Comparison of ENCODE assay signal across 15 cellular contexts in genomic region chr5:119338326-119338957, GRCh38. TPM values are rescaled to one million over a fixed set of nuclear protein-coding genes. Genes with fewer than 3 reads are reported as not detected.
DNase-seq lines count a peak whose midpoint lies in the region; ATAC-seq and TF ChIP-seq lines count a peak whose summit lies in the region.
"Had no signal": no experiment of that assay in that cellular context is flagged by ENCODE, and none has a peak within 500 bp of the region (broad histone marks: within the 10 kb centered on the region; RNA-seq: fewer than 3 reads in every experiment).

No MANE protein-coding gene starts in this region.

- H3K79me1 ChIP-seq in mesenchymal stem cell (replicated peaks; ENCODE audit: low read length, poor library complexity, severe bottlenecking), result peaks cover 36% of the 10 kb centered on the region

- POLR2A ChIA-PET in WTC11 (lab: Charles Lee), result no interaction called here

- no peak overlapping the region for H3K27ac ChIP-seq in mesenchymal stem cell (ENCODE audit: low read length, poor library complexity, severe bottlenecking)
- H3K27ac ChIP-seq in SJCRH30, result no peak overlapping the region
- H3K27ac ChIP-seq: C4-2B, psoas muscle had no signal

- no peak overlapping the region for H3K4ac ChIP-seq in mesenchymal stem cell (ENCODE audit: low read depth in 1 of 2, low read length in 2 of 2)

- H3K27me3 Mint-ChIP-seq in CD14-positive monocyte (ENCODE audit: low read depth in 3 of 3) (no peaks in the 10 kb centered on the region), WTC11 (ENCODE audit: low read depth) (no peaks in the 10 kb centered on the region)

- no peak overlapping the region for H2BK15ac ChIP-seq in mesenchymal stem cell (ENCODE audit: low read depth, poor library complexity, severe bottlenecking)

- H3K9me3 Mint-ChIP-seq in CD14-positive monocyte (no peaks in the 10 kb centered on the region), WTC11 (no peaks in the 10 kb centered on the region)

- H2BK5ac ChIP-seq in mesenchymal stem cell (ENCODE audit: low read depth, low read length, poor library complexity, severe bottlenecking), result no peak overlapping the region

- no peak overlapping the region for H2BK120ac ChIP-seq in mesenchymal stem cell (ENCODE audit: low read depth, low read length)

- H3K4me3 ChIP-seq in GM12865 (ENCODE audit: low read depth, low read length), result peak overlapping the region; percentile 68
- no peak overlapping the region for H3K4me3 ChIP-seq in mesenchymal stem cell (ENCODE audit: insufficient read depth in 1 of 2, low read depth in 1 of 2, low read length in 2 of 2)
- no peak overlapping the region for H3K4me3 ChIP-seq in SJCRH30
- H3K4me3 ChIP-seq: psoas muscle had no signal

- no peak overlapping the region for H4K91ac ChIP-seq in mesenchymal stem cell (ENCODE audit: low read length)

- TF ChIP-seq CTCF in CD14-positive monocyte (IDR thresholded peaks at IDR 0.05) (no peak), GM12865 (IDR thresholded peaks at IDR 0.05; ENCODE audit: insufficient read depth, low read depth, low read length, missing control alignments) (no peak), WTC11 (IDR thresholded peaks at IDR 0.05) (no peak)

- H3K27me3 ChIP-seq in mesenchymal stem cell (ENCODE audit: control insufficient read depth in 1 of 2, insufficient read depth in 1 of 2, low read length in 2 of 2) (no peaks in the 10 kb centered on the region), SJCRH30 (no peaks in the 10 kb centered on the region)

- H3K4me3 Mint-ChIP-seq in CD14-positive monocyte (peak overlapping the region in 1 of 2 donors; percentile 52), WTC11 (no peak overlapping the region)

- no peak overlapping the region for H3K4me2 ChIP-seq in mesenchymal stem cell (ENCODE audit: low read length, poor library complexity, severe bottlenecking)

- intact Hi-C loops in CD14-positive monocyte (cut with micrococcal nuclease), result no loop called here

- 97% methylated on average over 5 of the region's 5 CpGs for WGBS in mesenchymal stem cell

- ATAC-seq in WTC11, result no peak
- ATAC-seq: psoas muscle had no signal

- no peak overlapping the region for H3K23ac ChIP-seq in mesenchymal stem cell (ENCODE audit: low read length in 2 of 2)

- no peak overlapping the region for H4K8ac ChIP-seq in mesenchymal stem cell (ENCODE audit: low read length)

- CTCF ChIA-PET in WTC11 (lab: Charles Lee), result interaction anchor here (0.5 to 2.3 kb wide), 2 partner anchors 70 to 73 kb away, joined by 3 to 13 read pairs; no protein-coding TSS in a partner anchor

- H3K36me3 Mint-ChIP-seq in CD14-positive monocyte (peaks cover 7 to 13% of the 10 kb centered on the region in 2 donors), WTC11 (no peaks in the 10 kb centered on the region)

- H2AFZ ChIP-seq in mesenchymal stem cell (ENCODE audit: low read depth, low read length), result no peak overlapping the region

- no peaks in the 10 kb centered on the region for H3K36me3 ChIP-seq in mesenchymal stem cell (ENCODE audit: control insufficient read depth in 1 of 2, insufficient read depth in 2 of 2, low read depth in 1 of 2, low read length in 2 of 2)
- H3K36me3 ChIP-seq in SJCRH30, result no peaks in the 10 kb centered on the region

- DNase-seq in CD14-positive monocyte (ENCODE audit: low spot score), result no peak
- no peak for DNase-seq in GM12865 (ENCODE audit: low read depth)
- no peak for DNase-seq in WTC11 (ENCODE audit: low spot score)
- DNase-seq in mesenchymal stem cell, result no peak
- DNase-seq in SIG-M5 (lab: John Stamatoyannopoulos, UW), result no peak
- DNase-seq in activated gamma-delta T cell (lab: John Stamatoyannopoulos, UW), result no peak
- DNase-seq in SJCRH30, result no peak
- DNase-seq in stimulated activated CD4-positive, alpha-beta T cell treated with anti-CD3 and anti-CD28 coated beads, Interleukin-4, amount 100 ng/mL, for 1 hour, result no peak
- DNase-seq: central memory CD4-positive, alpha-beta T cell; NCI-H2081; NCI-H82; psoas muscle; SHP77 treated with DMSO at 0.1 percent for 48 hours; stimulated activated CD8-positive, alpha-beta memory T cell treated with anti-CD3 and anti-CD28 coated beads, Interleukin-4, amount 100 ng/mL, for 48 hours had no signal

- H3K4me1 ChIP-seq in mesenchymal stem cell (ENCODE audit: control insufficient read depth, insufficient read depth, low read depth, low read length) (peaks cover 3% of the 10 kb centered on the region), SJCRH30 (peaks cover 29% of the 10 kb centered on the region)
- H3K4me1 ChIP-seq: psoas muscle had no signal

- H3K27ac Mint-ChIP-seq in CD14-positive monocyte, result peak overlapping the region in 6 of 7 donors; percentile 73 to 88 (median 81)
- H3K27ac Mint-ChIP-seq in WTC11, result peak overlapping the region; percentile 13; the same call in 1 of the 2 replicates

- no peak overlapping the region for H3K9ac ChIP-seq in mesenchymal stem cell (ENCODE audit: low read length)

- peak overlapping the region; percentile 29 for H2AK5ac ChIP-seq in mesenchymal stem cell (ENCODE audit: low read length, severe bottlenecking)

- peak overlapping the region in 1 of 2 experiments; percentile 54 for H3K18ac ChIP-seq in mesenchymal stem cell (ENCODE audit: low read depth in 1 of 2, low read length in 2 of 2)

- H3K9me3 ChIP-seq in mesenchymal stem cell (ENCODE audit: control insufficient read depth, low read length) (no peaks in the 10 kb centered on the region), SJCRH30 (replicated peaks) (no peaks in the 10 kb centered on the region)
- H3K9me3 ChIP-seq: psoas muscle had no signal

- H3K4me1 Mint-ChIP-seq in CD14-positive monocyte (peaks cover 92% of the 10 kb centered on the region), WTC11 (peaks cover 45% of the 10 kb centered on the region)

- no peak overlapping the region for H3K14ac ChIP-seq in mesenchymal stem cell (ENCODE audit: low read length in 2 of 2)

- peak overlapping the region in 1 of 2 experiments; percentile 17 for H2BK12ac ChIP-seq in mesenchymal stem cell (ENCODE audit: low read length in 2 of 2)

TF ChIP-seq in WTC11, 78 proteins besides CTCF, POLR2A, EP300 and RAD21:
- no peak for TF ChIP-seq E2F1 (CRISPR knock-in tag; IDR thresholded peaks at IDR 0.05)
- TF ChIP-seq RORB (CRISPR knock-in tag; IDR thresholded peaks at IDR 0.05), result no peak
- TF ChIP-seq FOXJ3 (CRISPR knock-in tag; IDR thresholded peaks at IDR 0.05; ENCODE audit: borderline replicate concordance), result no peak
- TF ChIP-seq ESRRA (CRISPR knock-in tag; IDR thresholded peaks at IDR 0.05; ENCODE audit: borderline replicate concordance), result no peak
- no peak for TF ChIP-seq ZNF219 (CRISPR knock-in tag; IDR thresholded peaks at IDR 0.05; ENCODE audit: borderline replicate concordance)
- TF ChIP-seq GTF2I (CRISPR knock-in tag; conservative IDR thresholded peaks at IDR 0.05), result no peak
- TF ChIP-seq ZBTB43 (CRISPR knock-in tag; IDR thresholded peaks at IDR 0.05), result no peak

RNA-seq across cellular contexts. Expression of gene TNFAIP8, which starts 17.4 kb away (rescaled TPM):
- 10 to 100 TPM; 47.0 to 55.5 TPM for polyA plus RNA-seq in CD14-positive monocyte
- total RNA-seq in WTC11 (2021), result 18.1 to 24.1 TPM (median 19.9 TPM) in 3 replicates
- 14.4 TPM for polyA plus RNA-seq in mesenchymal stem cell (2013, experiment 1 of 2)
- polyA plus RNA-seq in mesenchymal stem cell (2013, experiment 2 of 2), result 15.0 TPM
- total RNA-seq in SJCRH30 (2014; rRNA removed; shearing (Covaris generic)), result 43.1 and 45.3 TPM in 2 replicates
